ENCODE assay signal across 10 cellular contexts in the genomic region with DNA sequence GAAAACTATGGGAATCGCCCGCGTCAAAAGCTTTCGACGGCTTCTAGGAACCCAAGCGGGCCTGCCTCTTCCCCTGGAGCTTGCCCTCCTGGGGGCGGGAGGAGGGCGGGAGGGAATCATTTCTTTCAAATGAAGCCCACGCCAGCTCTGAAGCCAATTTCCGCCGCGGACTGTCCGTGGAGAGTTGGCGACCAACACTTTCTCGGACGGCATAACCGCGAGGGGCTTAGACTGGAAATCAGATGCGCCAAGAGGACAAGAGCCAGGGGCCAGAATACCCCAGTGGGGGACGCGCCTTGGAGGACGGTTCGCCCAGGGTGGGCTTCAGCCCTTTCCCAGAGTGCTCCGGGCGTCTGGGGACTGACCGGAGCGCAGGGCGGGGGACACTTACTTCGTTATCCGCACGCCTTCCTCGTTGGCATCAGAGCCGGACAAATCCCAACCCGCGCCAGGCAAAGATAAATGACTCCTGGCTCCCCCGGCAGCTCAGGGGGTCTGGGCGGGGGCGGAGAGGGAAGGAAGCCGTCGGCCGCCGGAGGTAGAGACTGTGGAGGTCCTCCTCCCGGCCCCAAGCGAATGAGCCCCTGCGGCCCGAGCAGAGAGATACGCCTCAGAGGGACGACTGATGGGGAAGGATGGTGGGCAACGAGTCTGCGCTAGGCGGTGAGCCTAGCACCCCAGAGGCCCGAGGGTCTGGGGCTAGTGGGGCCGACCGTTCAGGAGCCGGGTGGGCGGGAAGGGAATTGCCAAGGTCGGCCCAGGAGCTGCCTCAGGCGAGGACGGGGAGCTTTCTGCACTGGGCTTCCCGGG. TPM values are rescaled to one million over a fixed set of nuclear protein-coding genes. Genes with fewer than 3 reads are reported as not detected.
DNase-seq lines count a peak whose midpoint lies in the region; ATAC-seq, FAIRE-seq and TF ChIP-seq lines count a peak whose summit lies in the region.
"Had no signal": no experiment of that assay in that cellular context is flagged by ENCODE, and none has a peak within 500 bp of the region (broad histone marks: within the 10 kb centered on the region; RNA-seq: fewer than 3 reads in every experiment).

No MANE protein-coding gene starts in this region.

- H3K27me3 Mint-ChIP-seq in T-helper 17 cell = peaks cover 53% of the 10 kb centered on the region

- WGBS in GM23248 (ENCODE audit: low coverage in 1 of 2, low lambda C conversion rate in 2 of 2, missing lambda C conversion rate in 2 of 2), 2 experiments = 79 to 88% methylated on average over 34 to 60 of the region's 60 CpGs

- no peak for DNase-seq in GM23248
- no peak for DNase-seq in T-helper 17 cell
- DNase-seq in fibroblast of lung (ENCODE audit: low read depth in 2 of 2) = no peak
- peak; percentile 62 for DNase-seq in retina
- no peak for DNase-seq in DMS153 treated with DMSO at 0.1 percent for 48 hours (lab: John Stamatoyannopoulos, UW; ENCODE audit: unreplicated experiment)
- DNase-seq in effector memory CD4-positive, alpha-beta T cell = no peak
- DNase-seq in RCC 7860 (ENCODE audit: low spot score) = no peak
- DNase-seq: KG1 had no signal

- no peak for ATAC-seq in T-helper 17 cell
- no peak for ATAC-seq in GM19452 (IDR thresholded peaks at IDR 0.05; ENCODE audit: unreplicated experiment)

- H2AFZ ChIP-seq in GM23248 (peak overlapping the region; percentile 96; the same call in 1 of the 2 replicates), fibroblast of lung (ENCODE audit: low read length) (peak overlapping the region; percentile 64)

- peak overlapping the region; percentile 43 for H3K4me3 Mint-ChIP-seq in T-helper 17 cell

- H3K36me3 ChIP-seq in GM23248 (ENCODE audit: low read depth) = no peaks in the 10 kb centered on the region
- H3K36me3 ChIP-seq in fibroblast of lung (ENCODE audit: control insufficient read depth, insufficient read depth, low read length) = no peaks in the 10 kb centered on the region
- no peaks in the 10 kb centered on the region for H3K36me3 ChIP-seq in effector memory CD4-positive, alpha-beta T cell (ENCODE audit: control insufficient read depth, insufficient read depth, low read length)

- H3K9me2 ChIP-seq in GM23248 (ENCODE audit: insufficient read depth) = no peaks in the 10 kb centered on the region

- H3K79me2 ChIP-seq in GM23248 (ENCODE audit: insufficient read depth) (peaks cover 20% of the 10 kb centered on the region), fibroblast of lung (ENCODE audit: control insufficient read depth, insufficient read depth, low read length) (peaks cover 2% of the 10 kb centered on the region)

- H3K27me3 ChIP-seq in GM23248 (replicated peaks; ENCODE audit: insufficient read depth) = no peaks in the 10 kb centered on the region
- peaks cover 40% of the 10 kb centered on the region for H3K27me3 ChIP-seq in fibroblast of lung (ENCODE audit: control insufficient read depth, insufficient read depth, low read length)
- peaks cover 81% of the 10 kb centered on the region for H3K27me3 ChIP-seq in effector memory CD4-positive, alpha-beta T cell (replicated peaks; ENCODE audit: control insufficient read depth, insufficient read depth, low read length, poor library complexity, severe bottlenecking)

- H3K4me1 ChIP-seq in GM23248 (ENCODE audit: insufficient read depth) (peaks cover 9% of the 10 kb centered on the region), fibroblast of lung (ENCODE audit: control insufficient read depth, extremely low read depth, insufficient read depth, low read length) (peaks cover 2% of the 10 kb centered on the region)
- H3K4me1 ChIP-seq in effector memory CD4-positive, alpha-beta T cell (ENCODE audit: control insufficient read depth, insufficient read depth, low read length, poor library complexity, severe bottlenecking) = peaks cover 32% of the 10 kb centered on the region

- H3K9me3 ChIP-seq in GM23248 (ENCODE audit: low read depth) (no peaks in the 10 kb centered on the region), T-helper 17 cell (ENCODE audit: control insufficient read depth, low read length, poor library complexity, severe bottlenecking) (peaks cover 11% of the 10 kb centered on the region), fibroblast of lung (ENCODE audit: control insufficient read depth, insufficient read depth, low read depth, low read length) (no peaks in the 10 kb centered on the region)
- no peaks in the 10 kb centered on the region for H3K9me3 ChIP-seq in effector memory CD4-positive, alpha-beta T cell (ENCODE audit: control insufficient read depth, low read length)

- H3K27ac ChIP-seq in GM23248 (no peak overlapping the region), fibroblast of lung (ENCODE audit: insufficient read depth, low read length) (no peak overlapping the region)
- no peak overlapping the region for H3K27ac ChIP-seq in effector memory CD4-positive, alpha-beta T cell (ENCODE audit: insufficient read depth, low read length, poor library complexity, severe bottlenecking)

- no peak for TF ChIP-seq CTCF in fibroblast of lung (conservative IDR thresholded peaks at IDR 0.05 in 1 of 2, IDR thresholded peaks at IDR 0.05 in 1 of 2; ENCODE audit: low read depth in 1 of 2, low read length in 2 of 2)

- peaks cover 19% of the 10 kb centered on the region for H3F3A ChIP-seq in GM23248 (ENCODE audit: insufficient read depth)

- H3K4me2 ChIP-seq in GM23248 (ENCODE audit: unreplicated experiment) (peak overlapping the region; percentile 90), fibroblast of lung (ENCODE audit: extremely low read depth, insufficient read depth, low read length) (peak overlapping the region; percentile 83)

- peaks cover 5% of the 10 kb centered on the region for H3K36me3 Mint-ChIP-seq in T-helper 17 cell (ENCODE audit: low read depth)

- H3K4me3 ChIP-seq in GM23248 = peak overlapping the region; percentile 84; the same call in 1 of the 2 replicates
- peak overlapping the region in 1 of 4 experiments; percentile 90 for H3K4me3 ChIP-seq in fibroblast of lung (replicated peaks in 1 of 4; ENCODE audit: control extremely low read depth in 1 of 4, insufficient read depth in 1 of 4, low read depth in 3 of 4, low read length in 4 of 4)
- no peak overlapping the region for H3K4me3 ChIP-seq in effector memory CD4-positive, alpha-beta T cell (ENCODE audit: insufficient read depth, low read depth, low read length, poor library complexity, severe bottlenecking)

- H4K20me1 ChIP-seq in GM23248 (ENCODE audit: insufficient read depth) = no peaks in the 10 kb centered on the region
- no peaks in the 10 kb centered on the region for H4K20me1 ChIP-seq in fibroblast of lung (ENCODE audit: control insufficient read depth, extremely low read depth, insufficient read depth, low read length)

- H3K4me1 Mint-ChIP-seq in T-helper 17 cell = peaks cover 10% of the 10 kb centered on the region

- H3K27ac Mint-ChIP-seq in T-helper 17 cell = peak overlapping the region; percentile 75
- H3K27ac Mint-ChIP-seq: activated T-helper 17 cell treated with anti-CD3 and anti-CD28 coated beads, Interleukin-2, amount 50 U/mL, for 72 hours had no signal

- no peak overlapping the region; the same call in 1 of the 2 replicates for H3K9ac ChIP-seq in GM23248
- no peak overlapping the region for H3K9ac ChIP-seq in fibroblast of lung (ENCODE audit: insufficient read depth, low read length)

- in situ Hi-C loops in GM23248 (cut with MboI) = no loop called here

- FAIRE-seq in RCC 7860 (lab: Jason Lieb, UNC) = no peak

RNA-seq across cellular contexts. Expression of gene SATB2, which starts 4.6 kb away (rescaled TPM):
- 6.3 and 9.9 TPM in 2 replicates for total RNA-seq in GM23248 (2014; rRNA removed; shearing (Covaris generic))
- polyA plus RNA-seq in GM23248 (2016; fragmentation: Nextera tagmentation; extraction: Ambion mirVana) (2.1 and 3.0 TPM in 2 replicates), fibroblast of lung (3.8 and 7.2 TPM in 2 replicates)
- total RNA-seq in T-helper 17 cell (under 1 TPM; 0.05 to 0.29 TPM), fibroblast of lung (13.9 and 28.1 TPM in 2 replicates)
- 3.8 and 4.7 TPM in 2 replicates for polyA plus RNA-seq in fibroblast of lung (2012)
- 32.8 and 45.0 TPM in 2 replicates for polyA minus RNA-seq in fibroblast of lung (ENCODE audit: low replicate concordance)
